8 cellular contexts compared by ENCODE assay signal in the genomic region with DNA sequence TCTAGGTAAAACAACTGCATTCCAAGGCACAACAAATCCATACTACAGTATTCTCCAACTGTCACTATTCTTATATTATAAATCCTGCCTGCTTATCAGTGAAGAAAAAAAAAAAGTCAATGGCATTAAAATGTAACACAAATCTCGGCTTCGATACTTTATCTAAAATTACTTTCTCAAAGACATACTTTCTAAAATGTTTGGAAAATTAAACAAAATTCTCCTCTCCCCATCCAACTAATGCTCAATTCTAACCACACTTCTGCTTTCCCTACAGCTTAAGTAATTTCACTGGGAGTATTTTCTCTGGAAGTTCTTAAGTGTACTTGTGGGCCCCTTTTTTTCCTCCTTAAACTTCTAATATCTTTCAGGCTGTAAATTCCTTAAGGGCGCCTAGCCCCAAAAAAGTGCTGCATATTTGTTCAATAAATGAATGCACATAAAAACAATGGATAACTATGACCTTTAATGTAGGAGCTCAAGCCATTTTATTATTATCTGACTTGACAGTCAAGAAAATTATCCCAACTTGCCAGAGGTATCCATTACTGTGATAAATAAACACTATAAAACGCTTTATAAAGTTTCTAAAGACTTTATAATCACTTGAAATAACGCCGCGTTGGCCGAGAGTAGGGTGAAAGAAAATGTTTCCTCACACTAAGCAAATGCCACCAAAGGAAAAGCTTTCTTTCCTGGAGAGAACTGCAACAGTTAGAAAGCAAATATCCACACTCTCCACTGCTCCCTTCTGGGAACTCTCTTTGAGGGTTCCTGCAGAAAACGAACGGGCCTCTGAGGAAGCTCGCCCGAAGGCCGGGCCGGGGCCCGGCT. TPM values are rescaled to one million over a fixed set of nuclear protein-coding genes. Genes with fewer than 3 reads are reported as not detected.
DNase-seq lines count a peak whose midpoint lies in the region; ATAC-seq and TF ChIP-seq lines count a peak whose summit lies in the region.

No MANE protein-coding gene starts in this region.

- POLR2A ChIA-PET in BJ (lab: Charles Lee): interaction anchor here (1.7 kb wide), 1 partner anchor 16 kb away, joined by 7 read pairs; no protein-coding TSS in a partner anchor

- 4 to 5% methylated on average over 15 of the region's 15 CpGs for WGBS in lower leg skin, 2 donors

- peak overlapping the region; percentile 20 for H3K27ac Mint-ChIP-seq in type B pancreatic cell

- H3K36me3 Mint-ChIP-seq in type B pancreatic cell: no peaks in the 10 kb centered on the region

- H3K27me3 Mint-ChIP-seq in type B pancreatic cell: no peaks in the 10 kb centered on the region

- H3K9ac ChIP-seq in HUES48 (ENCODE audit: low read depth, low read length): peak overlapping the region; percentile 15; the same call in 1 of the 2 replicates

- no peaks in the 10 kb centered on the region for H3K27me3 ChIP-seq in BJ (ENCODE audit: control insufficient read depth, insufficient read depth, low read length)
- no peaks in the 10 kb centered on the region for H3K27me3 ChIP-seq in HUES48 (ENCODE audit: control insufficient read depth, insufficient read depth, low read length)

- intact Hi-C loops in lower leg skin (cut with DNase I; ENCODE audit: low total_unique reads): no loop called here

- H3K4me3 ChIP-seq in BJ (ENCODE audit: low read depth, low read length): peak overlapping the region; percentile 100
- H3K4me3 ChIP-seq in HUES48 (ENCODE audit: low read depth, low read length): peak overlapping the region; percentile 92
- H3K4me3 ChIP-seq in lower leg skin (ENCODE audit: low read depth, poor library complexity, severe bottlenecking): peak overlapping the region; percentile 93

- ATAC-seq in GM19463 (IDR thresholded peaks at IDR 0.05; ENCODE audit: unreplicated experiment) (no peak), left lobe of liver (no peak)

- CTCF ChIA-PET in BJ (lab: Yijun Ruan, JAX): interaction anchor here (1.1 to 1.8 kb wide), 4 partner anchors 15 to 60 kb away, joined by 3 to 10 read pairs (median 4); no protein-coding TSS in a partner anchor

- H3K36me3 ChIP-seq in BJ (ENCODE audit: control insufficient read depth, insufficient read depth, low read length) (no peaks in the 10 kb centered on the region), HUES48 (ENCODE audit: control insufficient read depth, insufficient read depth, low read length) (no peaks in the 10 kb centered on the region)

- TF ChIP-seq POLR2A in lower leg skin (IDR thresholded peaks at IDR 0.05): no peak

- no peaks in the 10 kb centered on the region for H3K9me3 ChIP-seq in HUES48 (ENCODE audit: control insufficient read depth, insufficient read depth, low read length)

- DNase-seq in BJ (ENCODE audit: low read depth) (no peak), astrocyte of the hippocampus (ENCODE audit: low read depth, low spot score) (peak; percentile 71), lower leg skin (ENCODE audit: low spot score in 2 of 2) (no peak), type B pancreatic cell (ENCODE audit: extremely low spot score, unreplicated experiment) (no peak), kidney glomerular epithelial cell (lab: John Stamatoyannopoulos, UW) (no peak), left lobe of liver (ENCODE audit: low spot score) (no peak)

- peaks cover 8% of the 10 kb centered on the region; the same call in 1 of the 2 replicates for H3K4me1 ChIP-seq in HUES48 (ENCODE audit: control insufficient read depth, insufficient read depth, low read length)

- no peaks in the 10 kb centered on the region for H3K9me3 Mint-ChIP-seq in type B pancreatic cell

- peak overlapping the region; percentile 82 for H3K27ac ChIP-seq in HUES48 (ENCODE audit: low read depth, low read length)

- peaks cover 6% of the 10 kb centered on the region for H3K4me1 Mint-ChIP-seq in type B pancreatic cell (ENCODE audit: unreplicated experiment)

- TF ChIP-seq CTCF in BJ (IDR thresholded peaks at IDR 0.05; ENCODE audit: insufficient read depth, low read depth, low read length) (no peak), lower leg skin (IDR thresholded peaks at IDR 0.05) (no peak), type B pancreatic cell (conservative IDR thresholded peaks at IDR 0.05) (no peak)

- peak overlapping the region; percentile 98 for H3K4me3 Mint-ChIP-seq in type B pancreatic cell

RNA-seq across cellular contexts. Expression of gene HEATR5A, which starts 1.0 kb away (rescaled TPM):
- polyA plus RNA-seq in BJ (2011; rRNA removed): 34.3 and 61.3 TPM in 2 replicates
- polyA minus RNA-seq in BJ (2011; rRNA and poly(A)+ RNA removed): 53.9 and 61.5 TPM in 2 replicates
- total RNA-seq in lower leg skin (10 to 100 TPM in 2 of 4 donors, 1 to 10 TPM in 2; 7.3 to 11.6 (median 9.8) TPM), type B pancreatic cell (ENCODE audit: low replicate concordance) (26.3 and 27.3 TPM in 2 replicates), left lobe of liver (21.5 TPM)

RNA-seq across cellular contexts. Expression of gene DTD2, which starts 37.9 kb away (rescaled TPM):
- 16.4 and 20.3 TPM in 2 replicates for polyA plus RNA-seq in BJ (2011; rRNA removed)
- polyA minus RNA-seq in BJ (2011; rRNA and poly(A)+ RNA removed): 7.3 and 8.4 TPM in 2 replicates
- total RNA-seq in lower leg skin (10 to 100 TPM; 14.2 to 26.8 (median 20.8) TPM), type B pancreatic cell (ENCODE audit: low replicate concordance) (23.2 and 26.5 TPM in 2 replicates), left lobe of liver (12.8 TPM)
